In the genomic region with DNA sequence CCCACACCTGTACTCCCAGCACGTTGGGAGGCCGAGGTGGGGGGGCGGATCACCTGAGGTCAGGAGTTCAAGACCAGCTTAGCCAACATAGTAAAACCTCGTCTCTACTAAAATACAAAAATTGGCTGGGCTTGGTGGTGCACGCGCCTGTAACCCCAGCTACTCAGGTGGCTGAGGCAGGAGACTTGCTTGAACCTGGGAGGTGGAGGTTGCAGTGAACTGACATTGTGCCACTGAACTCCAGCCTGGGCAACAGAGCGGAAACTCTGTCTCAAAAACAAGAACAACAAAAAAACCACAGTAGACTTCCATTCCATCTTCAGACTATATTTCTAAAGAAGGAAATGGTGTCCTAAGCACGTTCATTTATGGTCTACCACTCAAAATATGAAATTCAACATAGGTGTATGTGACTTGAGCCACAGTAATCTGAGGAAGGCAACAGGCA, we compare ENCODE assay signal across 1 cellular context.
TF ChIP-seq lines count a peak whose summit lies in the region.

No MANE protein-coding gene starts in this region.

TF ChIP-seq in GM23338, 12 proteins besides CTCF, POLR2A, EP300 and RAD21 (continued from another document):
- TF ChIP-seq, protein P1, sequence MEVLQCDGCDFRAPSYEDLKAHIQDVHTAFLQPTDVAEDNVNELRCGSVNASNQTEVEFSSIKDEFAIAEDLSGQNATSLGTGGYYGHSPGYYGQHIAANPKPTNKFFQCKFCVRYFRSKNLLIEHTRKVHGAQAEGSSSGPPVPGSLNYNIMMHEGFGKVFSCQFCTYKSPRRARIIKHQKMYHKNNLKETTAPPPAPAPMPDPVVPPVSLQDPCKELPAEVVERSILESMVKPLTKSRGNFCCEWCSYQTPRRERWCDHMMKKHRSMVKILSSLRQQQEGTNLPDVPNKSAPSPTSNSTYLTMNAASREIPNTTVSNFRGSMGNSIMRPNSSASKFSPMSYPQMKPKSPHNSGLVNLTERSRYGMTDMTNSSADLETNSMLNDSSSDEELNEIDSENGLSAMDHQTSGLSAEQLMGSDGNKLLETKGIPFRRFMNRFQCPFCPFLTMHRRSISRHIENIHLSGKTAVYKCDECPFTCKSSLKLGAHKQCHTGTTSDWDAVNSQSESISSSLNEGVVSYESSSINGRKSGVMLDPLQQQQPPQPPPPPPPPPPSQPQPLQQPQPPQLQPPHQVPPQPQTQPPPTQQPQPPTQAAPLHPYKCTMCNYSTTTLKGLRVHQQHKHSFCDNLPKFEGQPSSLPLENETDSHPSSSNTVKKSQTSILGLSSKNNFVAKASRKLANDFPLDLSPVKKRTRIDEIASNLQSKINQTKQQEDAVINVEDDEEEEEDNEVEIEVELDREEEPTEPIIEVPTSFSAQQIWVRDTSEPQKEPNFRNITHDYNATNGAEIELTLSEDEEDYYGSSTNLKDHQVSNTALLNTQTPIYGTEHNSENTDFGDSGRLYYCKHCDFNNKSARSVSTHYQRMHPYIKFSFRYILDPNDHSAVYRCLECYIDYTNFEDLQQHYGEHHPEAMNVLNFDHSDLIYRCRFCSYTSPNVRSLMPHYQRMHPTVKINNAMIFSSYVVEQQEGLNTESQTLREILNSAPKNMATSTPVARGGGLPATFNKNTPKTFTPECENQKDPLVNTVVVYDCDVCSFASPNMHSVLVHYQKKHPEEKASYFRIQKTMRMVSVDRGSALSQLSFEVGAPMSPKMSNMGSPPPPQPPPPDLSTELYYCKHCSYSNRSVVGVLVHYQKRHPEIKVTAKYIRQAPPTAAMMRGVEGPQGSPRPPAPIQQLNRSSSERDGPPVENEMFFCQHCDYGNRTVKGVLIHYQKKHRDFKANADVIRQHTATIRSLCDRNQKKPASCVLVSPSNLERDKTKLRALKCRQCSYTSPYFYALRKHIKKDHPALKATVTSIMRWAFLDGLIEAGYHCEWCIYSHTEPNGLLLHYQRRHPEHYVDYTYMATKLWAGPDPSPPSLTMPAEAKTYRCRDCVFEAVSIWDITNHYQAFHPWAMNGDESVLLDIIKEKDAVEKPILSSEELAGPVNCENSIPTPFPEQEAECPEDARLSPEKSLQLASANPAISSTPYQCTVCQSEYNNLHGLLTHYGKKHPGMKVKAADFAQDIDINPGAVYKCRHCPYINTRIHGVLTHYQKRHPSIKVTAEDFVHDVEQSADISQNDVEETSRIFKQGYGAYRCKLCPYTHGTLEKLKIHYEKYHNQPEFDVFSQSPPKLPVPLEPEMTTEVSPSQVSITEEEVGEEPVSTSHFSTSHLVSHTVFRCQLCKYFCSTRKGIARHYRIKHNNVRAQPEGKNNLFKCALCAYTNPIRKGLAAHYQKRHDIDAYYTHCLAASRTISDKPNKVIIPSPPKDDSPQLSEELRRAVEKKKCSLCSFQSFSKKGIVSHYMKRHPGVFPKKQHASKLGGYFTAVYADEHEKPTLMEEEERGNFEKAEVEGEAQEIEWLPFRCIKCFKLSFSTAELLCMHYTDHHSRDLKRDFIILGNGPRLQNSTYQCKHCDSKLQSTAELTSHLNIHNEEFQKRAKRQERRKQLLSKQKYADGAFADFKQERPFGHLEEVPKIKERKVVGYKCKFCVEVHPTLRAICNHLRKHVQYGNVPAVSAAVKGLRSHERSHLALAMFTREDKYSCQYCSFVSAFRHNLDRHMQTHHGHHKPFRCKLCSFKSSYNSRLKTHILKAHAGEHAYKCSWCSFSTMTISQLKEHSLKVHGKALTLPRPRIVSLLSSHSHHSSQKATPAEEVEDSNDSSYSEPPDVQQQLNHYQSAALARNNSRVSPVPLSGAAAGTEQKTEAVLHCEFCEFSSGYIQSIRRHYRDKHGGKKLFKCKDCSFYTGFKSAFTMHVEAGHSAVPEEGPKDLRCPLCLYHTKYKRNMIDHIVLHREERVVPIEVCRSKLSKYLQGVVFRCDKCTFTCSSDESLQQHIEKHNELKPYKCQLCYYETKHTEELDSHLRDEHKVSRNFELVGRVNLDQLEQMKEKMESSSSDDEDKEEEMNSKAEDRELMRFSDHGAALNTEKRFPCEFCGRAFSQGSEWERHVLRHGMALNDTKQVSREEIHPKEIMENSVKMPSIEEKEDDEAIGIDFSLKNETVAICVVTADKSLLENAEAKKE (CRISPR knock-in tag; IDR thresholded peaks at IDR 0.05), result no peak
- TF ChIP-seq, protein P2, sequence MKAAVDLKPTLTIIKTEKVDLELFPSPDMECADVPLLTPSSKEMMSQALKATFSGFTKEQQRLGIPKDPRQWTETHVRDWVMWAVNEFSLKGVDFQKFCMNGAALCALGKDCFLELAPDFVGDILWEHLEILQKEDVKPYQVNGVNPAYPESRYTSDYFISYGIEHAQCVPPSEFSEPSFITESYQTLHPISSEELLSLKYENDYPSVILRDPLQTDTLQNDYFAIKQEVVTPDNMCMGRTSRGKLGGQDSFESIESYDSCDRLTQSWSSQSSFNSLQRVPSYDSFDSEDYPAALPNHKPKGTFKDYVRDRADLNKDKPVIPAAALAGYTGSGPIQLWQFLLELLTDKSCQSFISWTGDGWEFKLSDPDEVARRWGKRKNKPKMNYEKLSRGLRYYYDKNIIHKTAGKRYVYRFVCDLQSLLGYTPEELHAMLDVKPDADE (IDR thresholded peaks at IDR 0.05), result no peak
- TF ChIP-seq ZNF331 (CRISPR knock-in tag; IDR thresholded peaks at IDR 0.05; ENCODE audit: low read depth) (no peak), ZNF114 (CRISPR knock-in tag; IDR thresholded peaks at IDR 0.05) (no peak), NANOG (IDR thresholded peaks at IDR 0.05; ENCODE audit: borderline replicate concordance) (no peak), EZH2phosphoT487 (IDR thresholded peaks at IDR 0.05; ENCODE audit: unreplicated experiment) (no peak), STAT1 (IDR thresholded peaks at IDR 0.05; ENCODE audit: unreplicated experiment) (no peak)
